In genomic region chr3:186025161-186025560, GRCh38 we compare ENCODE assay signal across 15 cellular contexts.
A peak's percentile ranks its signal among the peaks of the same experiment; 100 is the strongest.
DNase-seq lines count a peak whose midpoint lies in the region; ATAC-seq and TF ChIP-seq lines count a peak whose summit lies in the region.
"Had no signal": no experiment of that assay in that cellular context is flagged by ENCODE, and none has a peak within 500 bp of the region (broad histone marks: within the 10 kb centered on the region; RNA-seq: fewer than 3 reads in every experiment).

No MANE protein-coding gene starts in this region.

- H3K4me2 ChIP-seq in osteoblast (ENCODE audit: insufficient read depth, low read length) = no peak overlapping the region

- no peaks in the 10 kb centered on the region for H3K9me3 Mint-ChIP-seq in activated naive CD4-positive, alpha-beta T cell treated with anti-CD3 and anti-CD28 coated beads, Interleukin-2, amount 50 U/mL, for 72 hours
- H3K9me3 Mint-ChIP-seq: CD4-positive, alpha-beta T cell; stimulated activated naive CD8-positive, alpha-beta T cell treated with anti-CD3 and anti-CD28 coated beads, Interleukin-15, Interleukin-2, amounts not matched to agents 100 ng/mL and 50 ng/mL, for 24 hours had no signal

- intact Hi-C loops in ascending aorta (cut with DNase I) = no loop called here

- H3K27ac Mint-ChIP-seq in activated naive CD4-positive, alpha-beta T cell treated with anti-CD3 and anti-CD28 coated beads, Interleukin-2, amount 50 U/mL, for 72 hours = no peak overlapping the region
- H3K27ac Mint-ChIP-seq: activated naive CD8-positive, alpha-beta T cell; CD4-positive, alpha-beta T cell had no signal

- H3K27ac ChIP-seq in osteoblast (ENCODE audit: low read depth, low read length) = no peak overlapping the region
- peak overlapping the region in 1 of 2 donors; percentile 53 for H3K27ac ChIP-seq in ascending aorta

- peaks cover 19% of the 10 kb centered on the region for H3K4me1 ChIP-seq in osteoblast (ENCODE audit: insufficient read depth, low read length)
- no peaks in the 10 kb centered on the region for H3K4me1 ChIP-seq in ascending aorta

- H2AFZ ChIP-seq in osteoblast (ENCODE audit: low read length) = no peak overlapping the region

- no peaks in the 10 kb centered on the region for H3K79me2 ChIP-seq in osteoblast (ENCODE audit: insufficient read depth, low read length)

- H3K9me3 ChIP-seq in osteoblast (ENCODE audit: low read depth, low read length) (no peaks in the 10 kb centered on the region), ascending aorta (no peaks in the 10 kb centered on the region)
- H3K9me3 ChIP-seq: right atrium auricular region had no signal

- H3K27me3 ChIP-seq in osteoblast (ENCODE audit: insufficient read depth, low read length) (peaks cover 21% of the 10 kb centered on the region), ascending aorta (no peaks in the 10 kb centered on the region)
- H3K27me3 ChIP-seq: right atrium auricular region had no signal

- no peak overlapping the region for H3K4me3 ChIP-seq in GM12865 (ENCODE audit: low read depth, low read length)
- H3K4me3 ChIP-seq in osteoblast (ENCODE audit: insufficient read depth, low read length) = no peak overlapping the region
- no peak overlapping the region for H3K4me3 ChIP-seq in ascending aorta
- H3K4me3 ChIP-seq: right atrium auricular region had no signal

- no peaks in the 10 kb centered on the region for H4K20me1 ChIP-seq in osteoblast (ENCODE audit: insufficient read depth, low read length)

- DNase-seq in A172 (ENCODE audit: low spot score) (peak; percentile 58), GM12865 (ENCODE audit: low read depth) (peak; percentile 4), osteoblast (ENCODE audit: insufficient read length, low spot score, missing footprints) (peak; percentile 26), ascending aorta (ENCODE audit: low spot score in 2 of 2) (no peak)
- DNase-seq in activated naive CD4-positive, alpha-beta T cell treated with anti-CD3 and anti-CD28 coated beads, Interleukin-2, amount 50 U/mL, for 72 hours (ENCODE audit: low spot score in 2 of 2) = peak in 1 of 2 donors; percentile 48
- DNase-seq: CD4-positive, alpha-beta T cell; effector CD8-positive, alpha-beta T cell; NCI-H1694 treated with DMSO at 0.1 percent for 48 hours; T-helper 9 cell had no signal

- ATAC-seq in activated naive CD4-positive, alpha-beta T cell treated with anti-CD3 and anti-CD28 coated beads, Interleukin-2, amount 50 U/mL, for 72 hours = peak; percentile 92 to 98
- no peak for ATAC-seq in HG03354 (IDR thresholded peaks at IDR 0.05; ENCODE audit: poor library complexity, severe bottlenecking, unreplicated experiment)
- ATAC-seq in HG03175 (IDR thresholded peaks at IDR 0.05; ENCODE audit: unreplicated experiment) = no peak
- no peak for ATAC-seq in HG02973 (IDR thresholded peaks at IDR 0.05; ENCODE audit: unreplicated experiment)

- H3K36me3 Mint-ChIP-seq in activated naive CD4-positive, alpha-beta T cell treated with anti-CD3 and anti-CD28 coated beads, Interleukin-2, amount 50 U/mL, for 72 hours = no peaks in the 10 kb centered on the region
- H3K36me3 Mint-ChIP-seq: activated naive CD8-positive, alpha-beta T cell had no signal

- H3K36me3 ChIP-seq in osteoblast (ENCODE audit: insufficient read depth, low read length) (no peaks in the 10 kb centered on the region), ascending aorta (no peaks in the 10 kb centered on the region)
- H3K36me3 ChIP-seq: right atrium auricular region had no signal

- TF ChIP-seq CTCF in GM12865 (IDR thresholded peaks at IDR 0.05; ENCODE audit: insufficient read depth, low read depth, low read length, missing control alignments) (no peak), osteoblast (IDR thresholded peaks at IDR 0.05; ENCODE audit: extremely low read depth, low read depth, low read length) (no peak), ascending aorta (IDR thresholded peaks at IDR 0.05) (no peak)

Comparison
In these comparisons a context has a peak if more than half of its experiments do, and no peak if none do; other contexts are left out.
1. DNase-seq: peak in A172 (single experiment), GM12865 (single experiment) and osteoblast (single experiment); none in ascending aorta (0 of 2).
2. ATAC-seq: peak in activated naive CD4-positive, alpha-beta T cell treated with anti-CD3 and anti-CD28 coated beads, Interleukin-2, amount 50 U/mL, for 72 hours (2 of 2); none in HG03354 (single experiment), HG03175 (single experiment) and HG02973 (single experiment).